1 cellular context compared by ENCODE assay signal in genomic region chr5:37615184-37615583, GRCh38.
TF ChIP-seq lines count a peak whose summit lies in the region.

No MANE protein-coding gene starts in this region.

TF ChIP-seq in WTC11, 78 proteins besides CTCF, POLR2A, EP300 and RAD21:
- TF ChIP-seq ZNF671 (CRISPR knock-in tag; IDR thresholded peaks at IDR 0.05) = no peak
- TF ChIP-seq PRDM15 (CRISPR knock-in tag; IDR thresholded peaks at IDR 0.05) = no peak
- no peak for TF ChIP-seq ATF2 (CRISPR knock-in tag; IDR thresholded peaks at IDR 0.05; ENCODE audit: borderline replicate concordance, low read depth)
- TF ChIP-seq E2F5 (CRISPR knock-in tag; IDR thresholded peaks at IDR 0.05) = no peak
- no peak for TF ChIP-seq GRHL2 (CRISPR knock-in tag; IDR thresholded peaks at IDR 0.05; ENCODE audit: insufficient replicate concordance, severe bottlenecking)
- TF ChIP-seq NFE2L1 (CRISPR knock-in tag; IDR thresholded peaks at IDR 0.05) = no peak
- no peak for TF ChIP-seq IRF2 (CRISPR knock-in tag; IDR thresholded peaks at IDR 0.05; ENCODE audit: borderline replicate concordance, low read depth)
